9 cellular contexts compared by ENCODE assay signal in genomic region chr12:55681142-55682077, GRCh38. TPM values are rescaled to one million over a fixed set of nuclear protein-coding genes. Genes with fewer than 3 reads are reported as not detected.
DNase-seq lines count a peak whose midpoint lies in the region; ATAC-seq, FAIRE-seq and TF ChIP-seq lines count a peak whose summit lies in the region.
"Had no signal": no experiment of that assay in that cellular context is flagged by ENCODE, and none has a peak within 500 bp of the region (broad histone marks: within the 10 kb centered on the region; RNA-seq: fewer than 3 reads in every experiment).

No MANE protein-coding gene starts in this region.

- no peaks in the 10 kb centered on the region for H3K36me3 ChIP-seq in uterus

- H3K27me3 ChIP-seq in uterus, result no peaks in the 10 kb centered on the region

- peak; percentile 18 for TF ChIP-seq CTCF in coronary artery (IDR thresholded peaks at IDR 0.05)
- peak in 3 of 4 experiments; percentile 11 to 14 (median 12) for TF ChIP-seq CTCF in uterus (IDR thresholded peaks at IDR 0.05)

- DNase-seq in AG08396 (ENCODE audit: low spot score) (peak; percentile 53), GM12891 (ENCODE audit: insufficient read length, low spot score) (no peak), NOMO-1 treated with dmso at 0.1 percent for 144 hours (lab: John Stamatoyannopoulos, UW; ENCODE audit: unreplicated experiment) (peak; percentile 76), coronary artery (ENCODE audit: low spot score) (peak; percentile 80), lung microvascular endothelial cell (ENCODE audit: low read depth in 2 of 2) (peak; percentile 15 to 25), uterus (peak in 1 of 2 donors; percentile 45)

- peak; percentile 73 for FAIRE-seq in GM12891 (lab: Jason Lieb, UNC)

- no peaks in the 10 kb centered on the region for H3K9me3 ChIP-seq in uterus

- H3K27ac ChIP-seq in coronary artery (peak overlapping the region in 1 of 2 donors; percentile 42), uterus (no peak overlapping the region)
- H3K27ac ChIP-seq: skin epidermis had no signal

- peak overlapping the region; percentile 34 for H3K4me3 ChIP-seq in coronary artery
- no peak overlapping the region for H3K4me3 ChIP-seq in uterus

- ATAC-seq in GM19035 (IDR thresholded peaks at IDR 0.05; ENCODE audit: unreplicated experiment) (no peak), HG03135 (IDR thresholded peaks at IDR 0.05; ENCODE audit: unreplicated experiment) (no peak)

- intact Hi-C loops in uterus (cut with DNase I; ENCODE audit: low total_unique reads), result no loop called here

- no peak for TF ChIP-seq POLR2A in GM12891 (IDR thresholded peaks at IDR 0.05; ENCODE audit: low read depth, low read length)
- no peak for TF ChIP-seq POLR2A in uterus (IDR thresholded peaks at IDR 0.05)

- H3K4me1 ChIP-seq in uterus, result peaks cover 0 to 6% of the 10 kb centered on the region in 2 donors

TF ChIP-seq in GM12891, 5 proteins besides CTCF, POLR2A, EP300 and RAD21:
- no peak for TF ChIP-seq TAF1 (IDR thresholded peaks at IDR 0.05; ENCODE audit: low read depth, low read length)
- TF ChIP-seq SPI1 (IDR thresholded peaks at IDR 0.05; ENCODE audit: low read depth, low read length), result no peak
- TF ChIP-seq POLR2AphosphoS5 (IDR thresholded peaks at IDR 0.05; ENCODE audit: low read depth, low read length), result no peak
- TF ChIP-seq PAX5 (IDR thresholded peaks at IDR 0.05; ENCODE audit: insufficient read depth, low read length, severe bottlenecking), result no peak
- no peak for TF ChIP-seq POU2F2 (IDR thresholded peaks at IDR 0.05; ENCODE audit: low read depth, low read length)

RNA-seq across cellular contexts. Expression of gene ITGA7, which starts 26.3 kb away (rescaled TPM):
- 4.3 TPM for polyA plus RNA-seq in GM12891 (2012; ENCODE audit: low read depth, missing spikeins)
- under 0.01 and 0.20 TPM in 2 replicates for total RNA-seq in lung microvascular endothelial cell
- total RNA-seq in uterus, result 100 to 1,000 TPM in 1 of 4 donors, 10 to 100 TPM in 2, 1 to 10 TPM in 1; 6.8 to 167 (median 29.4) TPM

RNA-seq across cellular contexts. Expression of gene BLOC1S1, which starts 34.4 kb away (rescaled TPM):
- polyA plus RNA-seq in GM12891 (2012; ENCODE audit: low read depth, missing spikeins), result 172 TPM
- 57.1 and 65.3 TPM in 2 replicates for total RNA-seq in lung microvascular endothelial cell
- 100 to 1,000 TPM in 3 of 4 donors, 10 to 100 TPM in 1; 53.6 to 238 (median 140) TPM for total RNA-seq in uterus

RNA-seq across cellular contexts. Expression of gene RDH5, which starts 38.8 kb away (rescaled TPM):
- polyA plus RNA-seq in GM12891 (2012; ENCODE audit: low read depth, missing spikeins), result 7.2 TPM
- total RNA-seq in lung microvascular endothelial cell (0.40 and 0.65 TPM in 2 replicates), uterus (10 to 100 TPM in 2 of 4 donors, 1 to 10 TPM in 2; 4.1 to 16.8 (median 9.7) TPM)

RNA-seq across cellular contexts. Expression of gene OR10P1, which starts 44.7 kb away (rescaled TPM):
- polyA plus RNA-seq in GM12891 (2012; ENCODE audit: low read depth, missing spikeins), result not detected
- total RNA-seq in lung microvascular endothelial cell, result not detected in 2 replicates
- total RNA-seq in uterus, result not detected

RNA-seq across cellular contexts. Expression of gene CD63, which starts 47.4 kb away (rescaled TPM):
- 172 TPM for polyA plus RNA-seq in GM12891 (2012; ENCODE audit: low read depth, missing spikeins)
- total RNA-seq in lung microvascular endothelial cell (1,160 and 1,633 TPM in 2 replicates), uterus (100 to 1,000 TPM; 417 to 911 (median 637) TPM)
